ENCODE assay signal across 15 cellular contexts in the genomic region with DNA sequence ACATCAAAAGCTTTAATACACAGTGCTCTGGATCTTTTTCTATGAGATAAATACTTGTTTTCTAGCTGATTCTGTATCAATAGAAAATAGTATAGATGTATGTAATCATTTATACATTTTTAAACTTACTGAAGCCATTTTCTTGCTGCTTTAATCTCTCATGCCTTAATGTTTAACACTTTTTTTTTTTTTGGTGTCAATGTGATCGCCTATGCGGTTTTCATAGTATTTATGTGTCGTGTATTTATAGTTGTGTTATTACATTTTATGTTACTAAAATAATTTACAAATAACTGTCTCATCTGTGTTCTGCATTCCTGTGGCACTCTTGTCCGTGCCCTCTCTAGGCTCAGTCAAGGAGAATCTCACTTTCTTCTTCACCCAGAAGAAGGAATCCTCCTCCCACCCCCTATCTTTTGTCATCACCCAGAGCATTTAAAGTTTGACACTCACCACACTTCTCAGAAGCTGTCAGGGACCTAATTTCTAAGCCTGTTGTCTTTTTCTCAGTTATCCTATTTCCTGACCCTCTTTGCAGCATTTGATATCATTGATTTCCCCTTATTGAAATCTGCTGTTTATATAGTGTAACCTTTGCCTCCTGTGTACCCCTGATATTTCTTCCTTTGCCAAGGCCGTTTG. TPM values are rescaled to one million over a fixed set of nuclear protein-coding genes. Genes with fewer than 3 reads are reported as not detected.
"Had no signal": no experiment of that assay in that cellular context is flagged by ENCODE, and none has a peak within 500 bp of the region (broad histone marks: within the 10 kb centered on the region; RNA-seq: fewer than 3 reads in every experiment).

No MANE protein-coding gene starts in this region.

- DNase-seq: activated CD4-positive, alpha-beta T cell treated with anti-CD3 and anti-CD28 coated beads for 48 hours; activated naive CD4-positive, alpha-beta T cell; islet precursor cell; naive thymus-derived CD8-positive, alpha-beta T cell; occipital lobe; SJCRH30; stimulated activated CD4-positive, alpha-beta T cell treated with anti-CD3 and anti-CD28 coated beads, Interleukin-2, amount 100 ng/mL, for 48 hours; stimulated activated naive CD4-positive, alpha-beta T cell treated with Interleukin-2 at 50 U/mL for 16 hours had no signal

- H3K4me3 ChIP-seq: ascending aorta, esophagus muscularis mucosa, SJCRH30, suprapubic skin had no signal

- H3K9me3 ChIP-seq: ascending aorta, esophagus muscularis mucosa, SJCRH30, suprapubic skin had no signal

- H3K36me3 ChIP-seq: ascending aorta, esophagus muscularis mucosa, SJCRH30, suprapubic skin had no signal

- H3K27ac ChIP-seq: ascending aorta, esophagus muscularis mucosa, SJCRH30, suprapubic skin had no signal

- H3K27me3 ChIP-seq: ascending aorta, esophagus muscularis mucosa, suprapubic skin had no signal

- H3K27ac Mint-ChIP-seq: type B pancreatic cell, WTC11 had no signal

- H3K4me1 ChIP-seq: SJCRH30 had no signal

- H3K4me3 Mint-ChIP-seq: activated T-helper 1 cell treated with anti-CD3 and anti-CD28 coated beads, Interleukin-12 subunit alpha, Interleukin-12 subunit beta, Interleukin-2, Interleukin-4 antibody, amounts not matched to agents 30 ng/mL and 10 ng/mL and 1 ng/mL, durations not matched to agents 14 hours and 24 hours and 36 hours; type B pancreatic cell; WTC11 had no signal

- H3K27me3 Mint-ChIP-seq: naive thymus-derived CD8-positive, alpha-beta T cell had no signal

- ATAC-seq: naive thymus-derived CD8-positive, alpha-beta T cell; WTC11 had no signal

RNA-seq across cellular contexts. Expression of a gene that starts 21.4 kb away (rescaled TPM):
- total RNA-seq: bronchial epithelial cell, occipital lobe, SJCRH30 had no signal

RNA-seq across cellular contexts. Expression of a gene that starts 54.0 kb away (rescaled TPM):
- total RNA-seq: bronchial epithelial cell, WTC11 had no signal
